In genomic region chr3:42081814-42082473, GRCh38 we compare ENCODE assay signal across 12 cellular contexts. TPM values are rescaled to one million over a fixed set of nuclear protein-coding genes. Genes with fewer than 3 reads are reported as not detected.
DNase-seq lines count a peak whose midpoint lies in the region; ATAC-seq and TF ChIP-seq lines count a peak whose summit lies in the region.
"Had no signal": no experiment of that assay in that cellular context is flagged by ENCODE, and none has a peak within 500 bp of the region (broad histone marks: within the 10 kb centered on the region; RNA-seq: fewer than 3 reads in every experiment).

No MANE protein-coding gene starts in this region.

- TF ChIP-seq CTCF in heart left ventricle (IDR thresholded peaks at IDR 0.05) (no peak), activated B cell treated with CpG ODN at 0.5 μM for 24 hours (IDR thresholded peaks at IDR 0.05) (no peak), lower lobe of right lung (IDR thresholded peaks at IDR 0.05) (no peak), upper lobe of right lung (IDR thresholded peaks at IDR 0.05) (no peak)

- intact Hi-C loops in heart left ventricle (cut with DNase I) = loop anchor here in 2 of 10 donors (5.0 kb wide), 1 partner anchor 65 kb away; no protein-coding TSS in a partner anchor
- intact Hi-C loops in left cardiac atrium (cut with DNase I) = no loop called here
- intact Hi-C loops in activated B cell treated with CpG ODN at 0.5 μM for 24 hours (cut with micrococcal nuclease) = loop anchor here (5.0 kb wide), 1 partner anchor 500 kb away; the partner anchor contains the start of gene SEC22C
- intact Hi-C loops in lower lobe of right lung (cut with DNase I) = no loop called here
- intact Hi-C loops in upper lobe of right lung (cut with DNase I) = no loop called here
- intact Hi-C loops in aorta (cut with DNase I) = loop anchor here in 1 of 2 donors (5.0 kb wide), 1 partner anchor 50 kb away; no protein-coding TSS in a partner anchor

- H3K4me3 Mint-ChIP-seq in activated B cell treated with CpG ODN at 0.5 μM for 24 hours = peak overlapping the region; percentile 47

- no peaks in the 10 kb centered on the region for H3K27me3 ChIP-seq in heart left ventricle
- no peaks in the 10 kb centered on the region for H3K27me3 ChIP-seq in lower lobe of right lung (ENCODE audit: low read depth)
- H3K27me3 ChIP-seq in upper lobe of right lung = no peaks in the 10 kb centered on the region
- H3K27me3 ChIP-seq in aorta (ENCODE audit: control insufficient read depth in 1 of 2, insufficient read depth in 2 of 2, low read length in 1 of 2) = no peaks in the 10 kb centered on the region
- H3K27me3 ChIP-seq: vagina had no signal

- H3K4me1 ChIP-seq in heart left ventricle (peaks cover 8 to 80% (median 53%) of the 10 kb centered on the region in 12 donors), lower lobe of right lung (peaks cover 35% of the 10 kb centered on the region), upper lobe of right lung (peaks cover 40% of the 10 kb centered on the region), aorta (ENCODE audit: control insufficient read depth in 1 of 2, insufficient read depth in 2 of 2, low read length in 2 of 2) (peaks cover 3 to 14% of the 10 kb centered on the region in 2 donors)

- H3K4me3 ChIP-seq in heart left ventricle = no peak overlapping the region
- H3K4me3 ChIP-seq in lower lobe of right lung = no peak overlapping the region
- no peak overlapping the region for H3K4me3 ChIP-seq in upper lobe of right lung
- no peak overlapping the region for H3K4me3 ChIP-seq in aorta (ENCODE audit: low read length in 2 of 2)
- H3K4me3 ChIP-seq: vagina had no signal

- no peaks in the 10 kb centered on the region for H3K27me3 Mint-ChIP-seq in activated B cell treated with CpG ODN at 0.5 μM for 24 hours

- H3K36me3 ChIP-seq in heart left ventricle = peaks cover 0 to 4% (median 0%) of the 10 kb centered on the region in 9 donors
- H3K36me3 ChIP-seq in lower lobe of right lung = peaks cover under 1% of the 10 kb centered on the region
- H3K36me3 ChIP-seq in upper lobe of right lung = peaks cover 1% of the 10 kb centered on the region
- H3K36me3 ChIP-seq in aorta (ENCODE audit: control insufficient read depth in 1 of 2, insufficient read depth in 2 of 2, low read length in 1 of 2) = no peaks in the 10 kb centered on the region
- H3K36me3 ChIP-seq: vagina had no signal

- peaks cover 7% of the 10 kb centered on the region for H3K36me3 Mint-ChIP-seq in activated B cell treated with CpG ODN at 0.5 μM for 24 hours (ENCODE audit: low read depth)

- 63 to 73% (median 67%) methylated on average over 7 of the region's 7 CpGs for WGBS in heart left ventricle, 4 donors
- WGBS in aorta, 2 donors = 64 to 70% methylated on average over 7 of the region's 7 CpGs

- peak overlapping the region; percentile 97 for H3K27ac Mint-ChIP-seq in activated B cell treated with CpG ODN at 0.5 μM for 24 hours

- peaks cover 85% of the 10 kb centered on the region for H3K4me1 Mint-ChIP-seq in activated B cell treated with CpG ODN at 0.5 μM for 24 hours

- POLR2A ChIA-PET in activated B cell treated with CpG ODN at 0.5 μM for 24 hours (lab: Charles Lee) = interaction anchor here (0.7 to 6.3 kb wide), 7 partner anchors 11 to 120 kb away, joined by 3 to 48 read pairs (median 11); partner anchors contain the start of genes TRAK1 and ULK4

- H3K9me3 ChIP-seq in heart left ventricle (peaks cover 0 to 9% (median 2%) of the 10 kb centered on the region in 12 donors), lower lobe of right lung (peaks cover 3% of the 10 kb centered on the region), upper lobe of right lung (no peaks in the 10 kb centered on the region), aorta (ENCODE audit: control insufficient read depth, low read length) (no peaks in the 10 kb centered on the region)
- H3K9me3 ChIP-seq: vagina had no signal

- no peaks in the 10 kb centered on the region for H3K9me3 Mint-ChIP-seq in activated B cell treated with CpG ODN at 0.5 μM for 24 hours

- no peak for TF ChIP-seq POLR2A in heart left ventricle (IDR thresholded peaks at IDR 0.05)

- no peak for ATAC-seq in heart left ventricle
- no peak for ATAC-seq in left cardiac atrium
- ATAC-seq in activated B cell treated with CpG ODN at 0.5 μM for 24 hours (ENCODE audit: low read depth) = no peak
- no peak for ATAC-seq in lower lobe of right lung
- ATAC-seq in upper lobe of right lung = no peak
- no peak for ATAC-seq in aorta (ENCODE audit: low FRiP score)

- peak overlapping the region in 11 of 12 donors; percentile 18 to 88 (median 60) for H3K27ac ChIP-seq in heart left ventricle
- peak overlapping the region; percentile 56 for H3K27ac ChIP-seq in lower lobe of right lung
- H3K27ac ChIP-seq in upper lobe of right lung = peak overlapping the region; percentile 21
- peak overlapping the region in 1 of 2 donors; percentile 55 for H3K27ac ChIP-seq in aorta (ENCODE audit: low read depth in 1 of 2, low read length in 2 of 2)

- DNase-seq in heart left ventricle (no peak), left cardiac atrium (no peak), activated B cell treated with CpG ODN at 0.5 μM for 24 hours (no peak), lower lobe of right lung (no peak), upper lobe of right lung (no peak), NCI-H1417 (lab: John Stamatoyannopoulos, UW) (no peak), aorta (no peak), hypothalamus (lab: John Stamatoyannopoulos, UW) (no peak)
- DNase-seq: C1 segment of cervical spinal cord; effector CD4-positive, alpha-beta T cell; KG1 had no signal

- CTCF ChIA-PET in activated B cell treated with CpG ODN at 0.5 μM for 24 hours (lab: Charles Lee) = interaction anchor here (1.8 to 4.6 kb wide), 2 partner anchors 17 to 67 kb away, joined by 5 to 28 read pairs; no protein-coding TSS in a partner anchor

RNA-seq across cellular contexts. Expression of gene TRAK1, which starts 9.2 kb away (rescaled TPM):
- total RNA-seq in heart left ventricle (100 to 1,000 TPM; 149 to 364 (median 272) TPM), left cardiac atrium (100 to 1,000 TPM; 197 to 211 TPM), activated B cell treated with CpG ODN at 0.5 μM for 24 hours (54.5 and 58.4 TPM in 2 replicates), lower lobe of right lung (50.6 TPM), upper lobe of right lung (49.6 TPM), aorta (10 to 100 TPM; 33.5 to 37.7 TPM)
- polyA plus RNA-seq in heart left ventricle (10 to 100 TPM; 53.3 to 76.3 TPM), aorta (10 to 100 TPM; 15.7 to 16.3 TPM)
